8 cellular contexts compared by ENCODE assay signal in genomic region chr1:67532452-67533216, GRCh38.
A peak's percentile ranks its signal among the peaks of the same experiment; 100 is the strongest.
DNase-seq lines count a peak whose midpoint lies in the region; ATAC-seq, FAIRE-seq and TF ChIP-seq lines count a peak whose summit lies in the region.

No MANE protein-coding gene starts in this region.

- H3K4me3 ChIP-seq in AG09309 (ENCODE audit: control insufficient read depth, low read depth, low read length) (no peak overlapping the region), cardiac muscle cell (no peak overlapping the region)

- peak; percentile 44 for ATAC-seq in HG03108 (IDR thresholded peaks at IDR 0.05; ENCODE audit: unreplicated experiment)
- ATAC-seq in stimulated activated memory B cell treated with anti-CD40 and anti-IgM and Interleukin-4, amounts not matched to agents 10 μg/mL and 1 μg/mL and 100 μg/mL, for 72 hours, result no peak

- TF ChIP-seq CTCF in AG09309 (IDR thresholded peaks at IDR 0.05; ENCODE audit: control insufficient read depth, insufficient read depth, low read depth, low read length, missing control alignments) (peak; percentile 65), cardiac muscle cell (IDR thresholded peaks at IDR 0.05; ENCODE audit: low read depth, low read length) (peak; percentile 65)

- POLR2A ChIA-PET in activated CD4-positive, alpha-beta T cell treated with anti-CD3 and anti-CD28 coated beads, Interleukin-2, amount 10 ng/mL, durations not matched to agents 7 days and 5 days (lab: Charles Lee), result no interaction called here

- H3K27me3 ChIP-seq in cardiac muscle cell, result no peaks in the 10 kb centered on the region

- CTCF ChIA-PET in activated CD4-positive, alpha-beta T cell treated with anti-CD3 and anti-CD28 coated beads, Interleukin-2, amount 10 ng/mL, durations not matched to agents 7 days and 5 days (lab: Charles Lee), result interaction anchor here (1.1 to 1.6 kb wide), 2 partner anchors 25 to 228 kb away, joined by 4 to 7 read pairs; no protein-coding TSS in a partner anchor

- H3K27me3 Mint-ChIP-seq in activated CD4-positive, alpha-beta T cell treated with anti-CD3 and anti-CD28 coated beads, Interleukin-2, amount 10 ng/mL, durations not matched to agents 7 days and 5 days, result peaks cover 2% of the 10 kb centered on the region
- peaks cover under 1% of the 10 kb centered on the region for H3K27me3 Mint-ChIP-seq in stimulated activated memory B cell treated with anti-CD40 and anti-IgM and Interleukin-4, amounts not matched to agents 10 μg/mL and 1 μg/mL and 100 μg/mL, for 72 hours

- TF ChIP-seq POLR2A in GM12892 (IDR thresholded peaks at IDR 0.05; ENCODE audit: low read depth, low read length), result no peak

- H3K4me3 Mint-ChIP-seq in activated CD4-positive, alpha-beta T cell treated with anti-CD3 and anti-CD28 coated beads, Interleukin-2, amount 10 ng/mL, durations not matched to agents 7 days and 5 days, result no peak overlapping the region
- no peak overlapping the region for H3K4me3 Mint-ChIP-seq in stimulated activated memory B cell treated with anti-CD40 and anti-IgM and Interleukin-4, amounts not matched to agents 10 μg/mL and 1 μg/mL and 100 μg/mL, for 72 hours

- peaks cover 6% of the 10 kb centered on the region for H3K9me3 Mint-ChIP-seq in activated CD4-positive, alpha-beta T cell treated with anti-CD3 and anti-CD28 coated beads, Interleukin-2, amount 10 ng/mL, durations not matched to agents 7 days and 5 days
- H3K9me3 Mint-ChIP-seq in stimulated activated memory B cell treated with anti-CD40 and anti-IgM and Interleukin-4, amounts not matched to agents 10 μg/mL and 1 μg/mL and 100 μg/mL, for 72 hours, result no peaks in the 10 kb centered on the region

- FAIRE-seq in GM12892 (lab: Jason Lieb, UNC), result peak; percentile 80

- no peak overlapping the region for H3K27ac Mint-ChIP-seq in activated CD4-positive, alpha-beta T cell treated with anti-CD3 and anti-CD28 coated beads, Interleukin-2, amount 10 ng/mL, durations not matched to agents 7 days and 5 days
- H3K27ac Mint-ChIP-seq in stimulated activated memory B cell treated with anti-CD40 and anti-IgM and Interleukin-4, amounts not matched to agents 10 μg/mL and 1 μg/mL and 100 μg/mL, for 72 hours, result no peak overlapping the region

- no peaks in the 10 kb centered on the region for H3K36me3 ChIP-seq in cardiac muscle cell

- no peak overlapping the region for H3K27ac ChIP-seq in cardiac muscle cell

- DNase-seq in AG09309 (ENCODE audit: low read depth), result peak; percentile 79
- DNase-seq in GM12892 (ENCODE audit: insufficient read length), result peak; percentile 21
- DNase-seq in NCI-H2171 treated with DMSO at 0.1 percent for 48 hours (lab: John Stamatoyannopoulos, UW), result peak; percentile 77
- peak; percentile 7 for DNase-seq in activated CD4-positive, alpha-beta T cell treated with anti-CD3 and anti-CD28 coated beads, Interleukin-2, amount 10 ng/mL, durations not matched to agents 7 days and 5 days
- DNase-seq in cardiac muscle cell (ENCODE audit: low read depth in 1 of 2, low spot score in 1 of 2), result peak; percentile 84 to 92
- DNase-seq in pulmonary artery endothelial cell (ENCODE audit: low read depth, low spot score), result peak; percentile 66

- H3K9me3 ChIP-seq in cardiac muscle cell (ENCODE audit: low read depth), result no peaks in the 10 kb centered on the region

- no peaks in the 10 kb centered on the region for H3K4me1 Mint-ChIP-seq in activated CD4-positive, alpha-beta T cell treated with anti-CD3 and anti-CD28 coated beads, Interleukin-2, amount 10 ng/mL, durations not matched to agents 7 days and 5 days
- no peaks in the 10 kb centered on the region for H3K4me1 Mint-ChIP-seq in stimulated activated memory B cell treated with anti-CD40 and anti-IgM and Interleukin-4, amounts not matched to agents 10 μg/mL and 1 μg/mL and 100 μg/mL, for 72 hours

- H3K4me1 ChIP-seq in cardiac muscle cell (ENCODE audit: low read depth), result peaks cover 7% of the 10 kb centered on the region

- H3K36me3 Mint-ChIP-seq in activated CD4-positive, alpha-beta T cell treated with anti-CD3 and anti-CD28 coated beads, Interleukin-2, amount 10 ng/mL, durations not matched to agents 7 days and 5 days (ENCODE audit: low read depth), result no peaks in the 10 kb centered on the region
- H3K36me3 Mint-ChIP-seq in stimulated activated memory B cell treated with anti-CD40 and anti-IgM and Interleukin-4, amounts not matched to agents 10 μg/mL and 1 μg/mL and 100 μg/mL, for 72 hours, result no peaks in the 10 kb centered on the region

Comparison
In these comparisons a context has a peak if more than half of its experiments do, and no peak if none do; other contexts are left out.
1. DNase-seq: peak in every context shown above with its lines; median percentile 88 in cardiac muscle cell; 79 in AG09309; 77 in NCI-H2171 treated with DMSO at 0.1 percent for 48 hours; 66 in pulmonary artery endothelial cell; 21 in GM12892; 7 in activated CD4-positive, alpha-beta T cell treated with anti-CD3 and anti-CD28 coated beads, Interleukin-2, amount 10 ng/mL, durations not matched to agents 7 days and 5 days.